In the genomic region with DNA sequence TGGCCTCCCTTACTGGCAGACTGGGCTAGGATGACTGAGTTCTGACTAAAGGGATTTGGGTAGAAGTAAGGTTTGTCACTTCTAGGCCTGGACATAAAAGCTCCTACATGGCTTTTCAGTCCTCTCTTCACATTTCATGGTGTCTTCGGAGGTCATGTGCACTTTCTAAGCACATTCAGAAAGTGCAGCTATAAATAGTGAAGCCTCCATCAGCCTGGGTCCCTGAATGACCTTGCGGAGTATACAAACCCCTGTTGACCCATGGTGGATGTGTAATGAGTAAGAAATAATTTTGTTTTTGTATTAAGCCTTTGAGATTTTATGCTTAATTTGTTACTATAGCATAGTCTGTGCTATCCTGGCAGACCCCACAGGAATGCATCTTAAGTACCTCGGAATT, we compare ENCODE assay signal across 9 cellular contexts.
"Had no signal": no experiment of that assay in that cellular context is flagged by ENCODE, and none has a peak within 500 bp of the region (broad histone marks: within the 10 kb centered on the region; RNA-seq: fewer than 3 reads in every experiment).

No MANE protein-coding gene starts in this region.

- DNase-seq: GM23248, GOT3, H7, H9, HCEC 1CT, HFFc6 had no signal

- H3K9me3 ChIP-seq: HAP-1 had no signal

- ATAC-seq: GM23338, HCT116 had no signal

- H3K4me1 ChIP-seq: HAP-1 had no signal

- H3K27ac ChIP-seq: GM23248 had no signal

- H3K4me3 ChIP-seq: GM23248, GM23338, HAP-1 had no signal

- H3K36me3 ChIP-seq: HAP-1 had no signal
